Comparison of ENCODE assay signal across 8 cellular contexts in the genomic region with DNA sequence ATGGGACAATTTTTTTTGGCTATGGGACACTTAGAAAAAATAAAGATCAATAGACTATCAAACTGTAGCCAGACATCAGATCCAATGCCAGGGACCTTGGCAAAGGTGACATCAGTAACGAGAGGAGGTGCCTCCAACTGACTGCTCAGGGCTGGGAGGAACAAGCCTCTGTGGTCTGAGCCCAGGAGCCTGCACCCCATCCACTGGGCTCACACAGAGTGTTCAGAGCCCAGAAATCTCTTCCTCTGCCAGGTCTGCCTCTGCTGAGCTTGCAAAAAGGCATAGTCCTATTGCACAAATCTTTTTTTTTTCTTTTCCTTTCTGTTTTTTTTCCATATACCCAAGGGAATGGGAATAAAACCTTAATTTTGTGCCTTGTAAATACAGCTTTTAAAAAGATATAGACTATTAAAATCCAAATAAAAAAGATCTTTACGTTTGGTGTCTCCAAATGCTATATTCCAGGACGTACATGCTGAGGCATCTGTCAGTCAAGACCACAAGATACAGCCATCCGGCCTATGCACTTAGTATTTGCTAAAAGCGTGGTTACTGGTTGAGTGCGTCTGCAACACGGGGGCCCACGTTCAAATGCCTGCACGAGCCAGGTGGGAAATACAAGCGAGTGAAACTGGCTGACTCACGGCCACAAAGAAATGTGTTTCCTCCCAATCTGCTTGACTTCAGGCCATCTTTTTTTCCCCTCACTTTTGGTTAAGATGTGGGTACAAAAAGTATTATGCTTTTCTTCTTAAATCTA. TPM values are rescaled to one million over a fixed set of nuclear protein-coding genes. Genes with fewer than 3 reads are reported as not detected.
DNase-seq lines count a peak whose midpoint lies in the region; ATAC-seq and TF ChIP-seq lines count a peak whose summit lies in the region.

No MANE protein-coding gene starts in this region.

- peak; percentile 46 for ATAC-seq in Right ventricle myocardium inferior
- peak; percentile 97 for ATAC-seq in HG03520 (IDR thresholded peaks at IDR 0.05; ENCODE audit: unreplicated experiment)
- ATAC-seq in activated CD4-positive, CD25-positive, alpha-beta regulatory T cell treated with anti-CD3 and anti-CD28 coated beads, Interleukin-2, amount 50 U/mL, for 24 hours: peak; percentile 99

- no peaks in the 10 kb centered on the region for H3K27me3 ChIP-seq in left ventricle myocardium inferior (ENCODE audit: low read depth)

- intact Hi-C loops in Right ventricle myocardium inferior (cut with DNase I) (no loop called here), left ventricle myocardium inferior (cut with micrococcal nuclease) (no loop called here)

- DNase-seq in Right ventricle myocardium inferior (ENCODE audit: missing footprints) (no peak), left ventricle myocardium inferior (no peak), HT-29 (ENCODE audit: low spot score) (no peak), NCI-H2029 (lab: John Stamatoyannopoulos, UW) (no peak)
- DNase-seq in effector CD4-positive, alpha-beta T cell: peak; percentile 69
- peak; percentile 46 to 58 for DNase-seq in stimulated activated CD8-positive, alpha-beta memory T cell treated with anti-CD3 and anti-CD28 coated beads, Interleukin-7, amount 100 ng/mL, for 1 hour (ENCODE audit: low read depth in 2 of 2)

- H3K4me3 ChIP-seq in left ventricle myocardium inferior: no peak overlapping the region

- no peaks in the 10 kb centered on the region for H3K4me1 ChIP-seq in left ventricle myocardium inferior

- H3K9me3 ChIP-seq in left ventricle myocardium inferior (replicated peaks): no peaks in the 10 kb centered on the region

- TF ChIP-seq CTCF in left ventricle myocardium inferior (IDR thresholded peaks at IDR 0.05; ENCODE audit: borderline replicate concordance): no peak

- H3K36me3 ChIP-seq in left ventricle myocardium inferior: no peaks in the 10 kb centered on the region

- no peak overlapping the region for H3K27ac ChIP-seq in left ventricle myocardium inferior (replicated peaks)

RNA-seq across cellular contexts. Expression of gene ARHGAP25, which starts 7.8 kb away (rescaled TPM):
- total RNA-seq in Right ventricle myocardium inferior: 9.4 TPM
- 5.3 TPM for total RNA-seq in left ventricle myocardium inferior
- total RNA-seq in HT-29 (2014; rRNA removed; shearing (Covaris generic)): not detected in 2 replicates

Comparison
In these comparisons a context has a peak if more than half of its experiments do, and no peak if none do; other contexts are left out.
1. ATAC-seq: peak in every context shown above with its lines; median percentile 99 in activated CD4-positive, CD25-positive, alpha-beta regulatory T cell treated with anti-CD3 and anti-CD28 coated beads, Interleukin-2, amount 50 U/mL, for 24 hours; 97 in HG03520; 46 in Right ventricle myocardium inferior.
2. DNase-seq: peak in effector CD4-positive, alpha-beta T cell (single experiment) and stimulated activated CD8-positive, alpha-beta memory T cell treated with anti-CD3 and anti-CD28 coated beads, Interleukin-7, amount 100 ng/mL, for 1 hour (2 of 2); none in Right ventricle myocardium inferior (single experiment), left ventricle myocardium inferior (single experiment), HT-29 (single experiment) and NCI-H2029 (single experiment).